1 cellular context compared by ENCODE assay signal in the genomic region with DNA sequence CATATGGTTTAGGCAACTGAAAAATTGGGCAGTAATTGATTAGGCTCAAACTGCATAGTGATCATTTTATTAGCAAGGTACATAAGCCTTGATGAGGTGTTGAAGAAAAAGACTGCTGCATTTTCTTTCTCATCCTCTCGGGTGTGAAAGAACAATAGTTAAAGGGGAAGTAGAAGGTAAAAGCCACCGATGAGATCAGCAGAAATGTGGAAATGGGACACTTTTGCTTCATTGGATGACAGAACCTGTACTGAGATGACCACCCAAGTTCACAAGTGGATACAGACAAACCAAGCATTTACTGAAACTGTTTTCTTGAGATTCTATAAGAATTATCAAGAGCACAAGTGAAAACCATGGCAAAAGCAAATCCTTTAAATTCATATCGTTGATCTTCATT.
TF ChIP-seq lines count a peak whose summit lies in the region.

No MANE protein-coding gene starts in this region.

TF ChIP-seq in GM23338, 12 proteins besides CTCF, POLR2A, EP300 and RAD21 (continued from another document):
- TF ChIP-seq EZH2 (IDR thresholded peaks at IDR 0.05; ENCODE audit: low read depth, unreplicated experiment) = no peak
TF ChIP-seq in GM23338: peak in this region for 0.
